ENCODE assay signal across 1 cellular context in genomic region chr10:75508814-75509306, GRCh38.
TF ChIP-seq lines count a peak whose summit lies in the region.

No MANE protein-coding gene starts in this region.

TF ChIP-seq in A549, 52 proteins besides CTCF, POLR2A, EP300 and RAD21 (continued from another document):
- no peak for TF ChIP-seq MAZ (IDR thresholded peaks at IDR 0.05; ENCODE audit: borderline replicate concordance, low read depth, low read length)
- TF ChIP-seq RARB (CRISPR knock-in tag; IDR thresholded peaks at IDR 0.05): no peak
- no peak for TF ChIP-seq RFX5 (IDR thresholded peaks at IDR 0.05)
